ENCODE assay signal across 1 cellular context in the genomic region with DNA sequence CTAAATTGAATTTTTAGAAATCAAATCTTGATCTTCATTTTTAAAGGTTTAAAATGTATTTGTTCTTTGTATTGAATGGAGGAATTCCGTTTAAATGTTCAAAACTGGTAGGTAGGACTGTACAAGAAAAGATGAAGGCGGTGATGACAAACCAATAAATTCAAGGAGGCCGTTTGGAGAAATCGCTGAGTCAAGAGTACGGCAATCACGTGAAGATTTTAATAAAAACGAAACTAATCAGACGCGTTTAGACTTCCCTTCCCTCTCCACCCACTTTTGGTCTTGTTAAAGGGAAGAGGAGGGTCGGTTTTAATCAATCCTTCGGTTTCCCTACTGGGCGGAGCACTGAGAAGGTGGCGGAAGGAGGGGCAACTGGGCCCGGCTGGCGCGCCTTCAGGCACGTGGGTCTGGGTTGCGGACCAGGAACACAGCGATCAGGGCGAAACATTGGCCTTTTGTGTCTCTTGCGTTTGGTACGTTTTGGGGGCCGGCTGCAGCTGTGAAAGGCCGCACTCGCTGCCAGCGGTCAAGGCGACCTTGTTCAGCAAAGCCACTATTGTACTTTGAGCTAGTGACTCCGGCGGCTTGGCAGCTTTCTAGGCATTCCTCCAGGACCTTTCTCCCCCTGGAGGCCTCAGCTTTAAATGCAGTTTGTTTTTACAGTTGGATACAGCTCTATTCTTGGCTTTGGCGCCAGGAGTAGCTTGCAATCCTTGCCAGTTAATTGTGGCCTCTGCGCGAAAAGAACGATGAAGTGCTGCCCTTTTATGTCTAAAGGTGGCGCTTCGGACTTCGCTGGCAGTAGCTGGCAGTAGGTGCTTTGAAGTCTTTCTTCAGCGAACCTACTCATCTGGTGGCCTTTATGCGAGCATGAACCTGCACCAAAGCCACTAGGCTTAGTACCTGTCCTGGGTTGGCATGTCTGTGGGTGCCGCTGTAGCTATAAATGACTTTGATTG.
TF ChIP-seq lines count a peak whose summit lies in the region.

No MANE protein-coding gene starts in this region.

TF ChIP-seq in K562, 482 proteins besides CTCF, POLR2A, EP300 and RAD21 (continued from another document):
- TF ChIP-seq, protein P1, sequence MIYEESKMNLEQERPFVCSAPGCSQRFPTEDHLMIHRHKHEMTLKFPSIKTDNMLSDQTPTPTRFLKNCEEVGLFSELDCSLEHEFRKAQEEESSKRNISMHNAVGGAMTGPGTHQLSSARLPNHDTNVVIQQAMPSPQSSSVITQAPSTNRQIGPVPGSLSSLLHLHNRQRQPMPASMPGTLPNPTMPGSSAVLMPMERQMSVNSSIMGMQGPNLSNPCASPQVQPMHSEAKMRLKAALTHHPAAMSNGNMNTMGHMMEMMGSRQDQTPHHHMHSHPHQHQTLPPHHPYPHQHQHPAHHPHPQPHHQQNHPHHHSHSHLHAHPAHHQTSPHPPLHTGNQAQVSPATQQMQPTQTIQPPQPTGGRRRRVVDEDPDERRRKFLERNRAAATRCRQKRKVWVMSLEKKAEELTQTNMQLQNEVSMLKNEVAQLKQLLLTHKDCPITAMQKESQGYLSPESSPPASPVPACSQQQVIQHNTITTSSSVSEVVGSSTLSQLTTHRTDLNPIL (CRISPR knock-in tag; IDR thresholded peaks at IDR 0.05) = no peak
- no peak for TF ChIP-seq U2AF1 (optimal IDR thresholded peaks at IDR 0.05; ENCODE audit: low read depth, low read length)
- peak; percentile 55; the same call in 1 of the 2 replicates for TF ChIP-seq BHLHE40 (IDR thresholded peaks at IDR 0.05; ENCODE audit: low read length)
- TF ChIP-seq, protein P2, sequence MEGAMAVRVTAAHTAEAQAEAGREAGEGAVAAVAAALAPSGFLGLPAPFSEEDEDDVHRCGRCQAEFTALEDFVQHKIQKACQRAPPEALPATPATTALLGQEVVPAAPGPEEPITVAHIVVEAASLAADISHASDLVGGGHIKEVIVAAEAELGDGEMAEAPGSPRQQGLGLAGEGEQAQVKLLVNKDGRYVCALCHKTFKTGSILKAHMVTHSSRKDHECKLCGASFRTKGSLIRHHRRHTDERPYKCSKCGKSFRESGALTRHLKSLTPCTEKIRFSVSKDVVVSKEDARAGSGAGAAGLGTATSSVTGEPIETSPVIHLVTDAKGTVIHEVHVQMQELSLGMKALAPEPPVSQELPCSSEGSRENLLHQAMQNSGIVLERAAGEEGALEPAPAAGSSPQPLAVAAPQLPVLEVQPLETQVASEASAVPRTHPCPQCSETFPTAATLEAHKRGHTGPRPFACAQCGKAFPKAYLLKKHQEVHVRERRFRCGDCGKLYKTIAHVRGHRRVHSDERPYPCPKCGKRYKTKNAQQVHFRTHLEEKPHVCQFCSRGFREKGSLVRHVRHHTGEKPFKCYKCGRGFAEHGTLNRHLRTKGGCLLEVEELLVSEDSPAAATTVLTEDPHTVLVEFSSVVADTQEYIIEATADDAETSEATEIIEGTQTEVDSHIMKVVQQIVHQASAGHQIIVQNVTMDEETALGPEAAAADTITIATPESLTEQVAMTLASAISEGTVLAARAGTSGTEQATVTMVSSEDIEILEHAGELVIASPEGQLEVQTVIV (CRISPR knock-in tag; IDR thresholded peaks at IDR 0.05; ENCODE audit: borderline replicate concordance) = no peak
- TF ChIP-seq MAFF (IDR thresholded peaks at IDR 0.05; ENCODE audit: low read length) = peak; percentile 85
- peak; percentile 14; the same call in 1 of the 2 replicates for TF ChIP-seq KLF13 (tag; IDR thresholded peaks at IDR 0.05; ENCODE audit: borderline replicate concordance, low read depth)
- no peak for TF ChIP-seq NR4A1 (CRISPR knock-in tag; IDR thresholded peaks at IDR 0.05)
- 0 out of 2 replicates have a peak, but pooled peaks have one; percentile 40 for TF ChIP-seq NR4A1 (tag; IDR thresholded peaks at IDR 0.05)
- TF ChIP-seq, protein P3, sequence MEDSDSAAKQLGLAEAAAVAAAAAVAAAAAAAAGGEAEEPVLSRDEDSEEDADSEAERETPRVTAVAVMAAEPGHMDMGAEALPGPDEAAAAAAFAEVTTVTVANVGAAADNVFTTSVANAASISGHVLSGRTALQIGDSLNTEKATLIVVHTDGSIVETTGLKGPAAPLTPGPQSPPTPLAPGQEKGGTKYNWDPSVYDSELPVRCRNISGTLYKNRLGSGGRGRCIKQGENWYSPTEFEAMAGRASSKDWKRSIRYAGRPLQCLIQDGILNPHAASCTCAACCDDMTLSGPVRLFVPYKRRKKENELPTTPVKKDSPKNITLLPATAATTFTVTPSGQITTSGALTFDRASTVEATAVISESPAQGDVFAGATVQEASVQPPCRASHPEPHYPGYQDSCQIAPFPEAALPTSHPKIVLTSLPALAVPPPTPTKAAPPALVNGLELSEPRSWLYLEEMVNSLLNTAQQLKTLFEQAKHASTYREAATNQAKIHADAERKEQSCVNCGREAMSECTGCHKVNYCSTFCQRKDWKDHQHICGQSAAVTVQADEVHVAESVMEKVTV (CRISPR knock-in tag; IDR thresholded peaks at IDR 0.05) = peak; percentile 32; the same call in 1 of the 2 replicates
- TF ChIP-seq, protein P4, sequence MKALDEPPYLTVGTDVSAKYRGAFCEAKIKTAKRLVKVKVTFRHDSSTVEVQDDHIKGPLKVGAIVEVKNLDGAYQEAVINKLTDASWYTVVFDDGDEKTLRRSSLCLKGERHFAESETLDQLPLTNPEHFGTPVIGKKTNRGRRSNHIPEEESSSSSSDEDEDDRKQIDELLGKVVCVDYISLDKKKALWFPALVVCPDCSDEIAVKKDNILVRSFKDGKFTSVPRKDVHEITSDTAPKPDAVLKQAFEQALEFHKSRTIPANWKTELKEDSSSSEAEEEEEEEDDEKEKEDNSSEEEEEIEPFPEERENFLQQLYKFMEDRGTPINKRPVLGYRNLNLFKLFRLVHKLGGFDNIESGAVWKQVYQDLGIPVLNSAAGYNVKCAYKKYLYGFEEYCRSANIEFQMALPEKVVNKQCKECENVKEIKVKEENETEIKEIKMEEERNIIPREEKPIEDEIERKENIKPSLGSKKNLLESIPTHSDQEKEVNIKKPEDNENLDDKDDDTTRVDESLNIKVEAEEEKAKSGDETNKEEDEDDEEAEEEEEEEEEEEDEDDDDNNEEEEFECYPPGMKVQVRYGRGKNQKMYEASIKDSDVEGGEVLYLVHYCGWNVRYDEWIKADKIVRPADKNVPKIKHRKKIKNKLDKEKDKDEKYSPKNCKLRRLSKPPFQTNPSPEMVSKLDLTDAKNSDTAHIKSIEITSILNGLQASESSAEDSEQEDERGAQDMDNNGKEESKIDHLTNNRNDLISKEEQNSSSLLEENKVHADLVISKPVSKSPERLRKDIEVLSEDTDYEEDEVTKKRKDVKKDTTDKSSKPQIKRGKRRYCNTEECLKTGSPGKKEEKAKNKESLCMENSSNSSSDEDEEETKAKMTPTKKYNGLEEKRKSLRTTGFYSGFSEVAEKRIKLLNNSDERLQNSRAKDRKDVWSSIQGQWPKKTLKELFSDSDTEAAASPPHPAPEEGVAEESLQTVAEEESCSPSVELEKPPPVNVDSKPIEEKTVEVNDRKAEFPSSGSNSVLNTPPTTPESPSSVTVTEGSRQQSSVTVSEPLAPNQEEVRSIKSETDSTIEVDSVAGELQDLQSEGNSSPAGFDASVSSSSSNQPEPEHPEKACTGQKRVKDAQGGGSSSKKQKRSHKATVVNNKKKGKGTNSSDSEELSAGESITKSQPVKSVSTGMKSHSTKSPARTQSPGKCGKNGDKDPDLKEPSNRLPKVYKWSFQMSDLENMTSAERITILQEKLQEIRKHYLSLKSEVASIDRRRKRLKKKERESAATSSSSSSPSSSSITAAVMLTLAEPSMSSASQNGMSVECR (CRISPR knock-in tag; IDR thresholded peaks at IDR 0.05) = no peak
- TF ChIP-seq, protein P5, sequence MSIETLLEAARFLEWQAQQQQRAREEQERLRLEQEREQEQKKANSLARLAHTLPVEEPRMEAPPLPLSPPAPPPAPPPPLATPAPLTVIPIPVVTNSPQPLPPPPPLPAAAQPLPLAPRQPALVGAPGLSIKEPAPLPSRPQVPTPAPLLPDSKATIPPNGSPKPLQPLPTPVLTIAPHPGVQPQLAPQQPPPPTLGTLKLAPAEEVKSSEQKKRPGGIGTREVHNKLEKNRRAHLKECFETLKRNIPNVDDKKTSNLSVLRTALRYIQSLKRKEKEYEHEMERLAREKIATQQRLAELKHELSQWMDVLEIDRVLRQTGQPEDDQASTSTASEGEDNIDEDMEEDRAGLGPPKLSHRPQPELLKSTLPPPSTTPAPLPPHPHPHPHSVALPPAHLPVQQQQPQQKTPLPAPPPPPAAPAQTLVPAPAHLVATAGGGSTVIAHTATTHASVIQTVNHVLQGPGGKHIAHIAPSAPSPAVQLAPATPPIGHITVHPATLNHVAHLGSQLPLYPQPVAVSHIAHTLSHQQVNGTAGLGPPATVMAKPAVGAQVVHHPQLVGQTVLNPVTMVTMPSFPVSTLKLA (conservative IDR thresholded peaks at IDR 0.05) = peak; percentile 82 to 88
- no peak for TF ChIP-seq KHSRP (IDR thresholded peaks at IDR 0.05)
